In genomic region chr5:168807261-168807660, GRCh38 we compare ENCODE assay signal across 14 cellular contexts.
DNase-seq lines count a peak whose midpoint lies in the region; ATAC-seq and TF ChIP-seq lines count a peak whose summit lies in the region.
"Had no signal": no experiment of that assay in that cellular context is flagged by ENCODE, and none has a peak within 500 bp of the region (broad histone marks: within the 10 kb centered on the region; RNA-seq: fewer than 3 reads in every experiment).

No MANE protein-coding gene starts in this region.

- ATAC-seq in psoas muscle = no peak
- no peak for ATAC-seq in Right ventricle myocardium superior (ENCODE audit: poor library complexity)
- ATAC-seq: CD8-positive, alpha-beta T cell; HepG2 had no signal

- H3K4me1 ChIP-seq in adipocyte (ENCODE audit: control insufficient read depth, insufficient read depth, low read length) (no peaks in the 10 kb centered on the region), psoas muscle (no peaks in the 10 kb centered on the region), Peyer's patch (no peaks in the 10 kb centered on the region)
- H3K4me1 ChIP-seq: BLaER1 had no signal

- H3K4me3 ChIP-seq in AG10803 (ENCODE audit: low read length) (no peak overlapping the region), adipocyte (ENCODE audit: low read length) (no peak overlapping the region), psoas muscle (no peak overlapping the region), Peyer's patch (no peak overlapping the region)
- H3K4me3 ChIP-seq: BLaER1 had no signal

- TF ChIP-seq POLR2A in Peyer's patch (IDR thresholded peaks at IDR 0.05) = no peak

- peak; percentile 15 for DNase-seq in AG10803 (ENCODE audit: low read depth)
- peak; percentile 25 for DNase-seq in adipocyte (ENCODE audit: low read depth)
- DNase-seq in fibroblast of peridontal ligament (ENCODE audit: extremely low read depth) = peak; percentile 64
- no peak for DNase-seq in psoas muscle
- DNase-seq in Right ventricle myocardium superior = no peak
- DNase-seq in Peyer's patch = no peak
- DNase-seq: ACHN; Calu3; CD8-positive, alpha-beta T cell; DMS79 treated with DMSO at 0.1 percent for 48 hours; GF-D8; H9 had no signal

- intact Hi-C loops in psoas muscle (cut with DNase I) (no loop called here), Right ventricle myocardium superior (cut with DNase I) (no loop called here)

- no peaks in the 10 kb centered on the region for H3K27me3 ChIP-seq in adipocyte (replicated peaks; ENCODE audit: control insufficient read depth, insufficient read depth, low read length)
- peaks cover 0 to 3% (median under 1%) of the 10 kb centered on the region in 3 donors for H3K27me3 ChIP-seq in psoas muscle (ENCODE audit: insufficient read depth in 3 of 3, low read length in 2 of 3)
- H3K27me3 ChIP-seq in Peyer's patch = no peaks in the 10 kb centered on the region
- H3K27me3 ChIP-seq: BLaER1 had no signal

- H3K27ac ChIP-seq in psoas muscle (no peak overlapping the region), Peyer's patch (no peak overlapping the region)
- H3K27ac ChIP-seq: BLaER1 had no signal

- H3K9ac ChIP-seq in adipocyte (ENCODE audit: low read length) = no peak overlapping the region
- H3K9ac ChIP-seq: BLaER1 had no signal

- H3K9me3 ChIP-seq in adipocyte (ENCODE audit: control insufficient read depth, low read length) (no peaks in the 10 kb centered on the region), psoas muscle (no peaks in the 10 kb centered on the region), Peyer's patch (no peaks in the 10 kb centered on the region)
- H3K9me3 ChIP-seq: BLaER1 had no signal

- H3K36me3 ChIP-seq in adipocyte (ENCODE audit: control insufficient read depth, insufficient read depth, low read length, severe bottlenecking) = peaks cover 79% of the 10 kb centered on the region
- H3K36me3 ChIP-seq in psoas muscle (ENCODE audit: insufficient read depth in 1 of 2, low read depth in 1 of 2) = no peaks in the 10 kb centered on the region
- H3K36me3 ChIP-seq in Peyer's patch = no peaks in the 10 kb centered on the region
- H3K36me3 ChIP-seq: BLaER1 had no signal

- TF ChIP-seq CTCF in AG10803 (conservative IDR thresholded peaks at IDR 0.05; ENCODE audit: low read length) (no peak), psoas muscle (IDR thresholded peaks at IDR 0.05) (no peak), Peyer's patch (IDR thresholded peaks at IDR 0.05) (no peak)

Comparison
In these comparisons a context has a peak if more than half of its experiments do, and no peak if none do; other contexts are left out.
1. DNase-seq: peak in AG10803 (single experiment), adipocyte (single experiment) and fibroblast of peridontal ligament (single experiment); none in psoas muscle (0 of 2), Right ventricle myocardium superior (single experiment) and Peyer's patch (0 of 3).